ENCODE assay signal across 1 cellular context in the genomic region with DNA sequence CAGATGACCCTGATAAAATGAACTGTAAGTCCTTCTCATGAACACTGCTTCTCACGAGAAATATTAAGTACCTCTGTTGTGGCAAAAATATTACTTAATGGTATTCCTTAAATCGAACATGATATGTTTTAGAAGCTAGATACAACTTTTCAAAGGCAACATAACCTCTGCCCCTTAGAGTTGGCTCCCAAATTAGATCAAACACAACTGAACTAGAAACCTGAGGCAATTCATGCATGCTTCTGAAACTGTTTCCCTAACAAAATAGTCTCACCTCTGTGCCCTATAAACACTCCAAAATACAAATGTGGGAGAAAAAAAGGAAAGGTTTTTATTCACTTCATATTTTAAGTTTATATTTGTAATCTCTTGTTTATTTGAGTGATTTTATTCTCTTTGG.
TF ChIP-seq lines count a peak whose summit lies in the region.

No MANE protein-coding gene starts in this region.

TF ChIP-seq in HepG2, 621 proteins besides CTCF, POLR2A, EP300 and RAD21:
- TF ChIP-seq, protein P1, sequence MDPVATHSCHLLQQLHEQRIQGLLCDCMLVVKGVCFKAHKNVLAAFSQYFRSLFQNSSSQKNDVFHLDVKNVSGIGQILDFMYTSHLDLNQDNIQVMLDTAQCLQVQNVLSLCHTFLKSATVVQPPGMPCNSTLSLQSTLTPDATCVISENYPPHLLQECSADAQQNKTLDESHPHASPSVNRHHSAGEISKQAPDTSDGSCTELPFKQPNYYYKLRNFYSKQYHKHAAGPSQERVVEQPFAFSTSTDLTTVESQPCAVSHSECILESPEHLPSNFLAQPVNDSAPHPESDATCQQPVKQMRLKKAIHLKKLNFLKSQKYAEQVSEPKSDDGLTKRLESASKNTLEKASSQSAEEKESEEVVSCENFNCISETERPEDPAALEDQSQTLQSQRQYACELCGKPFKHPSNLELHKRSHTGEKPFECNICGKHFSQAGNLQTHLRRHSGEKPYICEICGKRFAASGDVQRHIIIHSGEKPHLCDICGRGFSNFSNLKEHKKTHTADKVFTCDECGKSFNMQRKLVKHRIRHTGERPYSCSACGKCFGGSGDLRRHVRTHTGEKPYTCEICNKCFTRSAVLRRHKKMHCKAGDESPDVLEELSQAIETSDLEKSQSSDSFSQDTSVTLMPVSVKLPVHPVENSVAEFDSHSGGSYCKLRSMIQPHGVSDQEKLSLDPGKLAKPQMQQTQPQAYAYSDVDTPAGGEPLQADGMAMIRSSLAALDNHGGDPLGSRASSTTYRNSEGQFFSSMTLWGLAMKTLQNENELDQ (CRISPR knock-in tag; IDR thresholded peaks at IDR 0.05; ENCODE audit: borderline replicate concordance), result no peak
- TF ChIP-seq ZNF430 (CRISPR knock-in tag; IDR thresholded peaks at IDR 0.05) (no peak), ZNF652 (CRISPR knock-in tag; IDR thresholded peaks at IDR 0.05; ENCODE audit: borderline replicate concordance, low read depth) (no peak), NFKB2 (CRISPR knock-in tag; IDR thresholded peaks at IDR 0.05; ENCODE audit: borderline replicate concordance) (no peak), MLLT10 (CRISPR knock-in tag; IDR thresholded peaks at IDR 0.05) (no peak), TBX2 (CRISPR knock-in tag; IDR thresholded peaks at IDR 0.05; ENCODE audit: borderline replicate concordance) (no peak), ZNF720 (CRISPR knock-in tag; IDR thresholded peaks at IDR 0.05) (no peak), ZNF333 (CRISPR knock-in tag; IDR thresholded peaks at IDR 0.05; ENCODE audit: borderline replicate concordance) (no peak), RFX5 (IDR thresholded peaks at IDR 0.05; ENCODE audit: low read depth, low read length) (no peak), ZNF263 (CRISPR knock-in tag; IDR thresholded peaks at IDR 0.05) (no peak), MTF2 (CRISPR knock-in tag; IDR thresholded peaks at IDR 0.05; ENCODE audit: borderline replicate concordance) (no peak), HNRNPL (IDR thresholded peaks at IDR 0.05; ENCODE audit: low read depth, low read length) (no peak)
- TF ChIP-seq, protein P2, sequence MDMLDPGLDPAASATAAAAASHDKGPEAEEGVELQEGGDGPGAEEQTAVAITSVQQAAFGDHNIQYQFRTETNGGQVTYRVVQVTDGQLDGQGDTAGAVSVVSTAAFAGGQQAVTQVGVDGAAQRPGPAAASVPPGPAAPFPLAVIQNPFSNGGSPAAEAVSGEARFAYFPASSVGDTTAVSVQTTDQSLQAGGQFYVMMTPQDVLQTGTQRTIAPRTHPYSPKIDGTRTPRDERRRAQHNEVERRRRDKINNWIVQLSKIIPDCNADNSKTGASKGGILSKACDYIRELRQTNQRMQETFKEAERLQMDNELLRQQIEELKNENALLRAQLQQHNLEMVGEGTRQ (IDR thresholded peaks at IDR 0.05; ENCODE audit: low read depth, low read length), result no peak
- TF ChIP-seq, protein P2 (CRISPR knock-in tag; IDR thresholded peaks at IDR 0.05; ENCODE audit: borderline replicate concordance), result no peak
- TF ChIP-seq, protein P3, sequence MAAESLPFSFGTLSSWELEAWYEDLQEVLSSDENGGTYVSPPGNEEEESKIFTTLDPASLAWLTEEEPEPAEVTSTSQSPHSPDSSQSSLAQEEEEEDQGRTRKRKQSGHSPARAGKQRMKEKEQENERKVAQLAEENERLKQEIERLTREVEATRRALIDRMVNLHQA (CRISPR knock-in tag; IDR thresholded peaks at IDR 0.05), result no peak
